Comparison of ENCODE assay signal across 1 cellular context in genomic region chr15:56918046-56918906, GRCh38.
TF ChIP-seq lines count a peak whose summit lies in the region.

Gene TCF12, plus strand, starts transcription at chr15:56918644. Its CDS starts 1,270 bp downstream, at chr15:56919914.

TF ChIP-seq in HEK293, 187 proteins besides CTCF, POLR2A, EP300 and RAD21 (continued from another document and continues in another):
- 0 out of 2 replicates have a peak, but pooled peaks have one; percentile 55 for TF ChIP-seq PRDM2 (tag by site-specific recombination; IDR thresholded peaks at IDR 0.05; ENCODE audit: borderline replicate concordance)
- no peak for TF ChIP-seq ZNF530 (tag by site-specific recombination; IDR thresholded peaks at IDR 0.05; ENCODE audit: low read depth)
- no peak for TF ChIP-seq ZNF830 (tag by site-specific recombination; IDR thresholded peaks at IDR 0.05; ENCODE audit: low read depth)
- no peak for TF ChIP-seq ZNF354C (tag by site-specific recombination; IDR thresholded peaks at IDR 0.05; ENCODE audit: borderline replicate concordance, low read depth)
- TF ChIP-seq ZNF184 (tag by site-specific recombination; IDR thresholded peaks at IDR 0.05) = no peak
- peak; percentile 64 for TF ChIP-seq ZNF398 (tag by site-specific recombination; IDR thresholded peaks at IDR 0.05)
- peak; percentile 43; the same call in 1 of the 2 replicates for TF ChIP-seq ZBTB20 (tag by site-specific recombination; IDR thresholded peaks at IDR 0.05)
- TF ChIP-seq ZNF174 (tag by site-specific recombination; IDR thresholded peaks at IDR 0.05) = no peak
- TF ChIP-seq ZFP69B (tag by site-specific recombination; IDR thresholded peaks at IDR 0.05) = peak; percentile 95
- TF ChIP-seq ZBTB11 (tag by site-specific recombination; conservative IDR thresholded peaks at IDR 0.05; ENCODE audit: low read depth) = peak; percentile 73
- TF ChIP-seq ZNF670 (tag by site-specific recombination; IDR thresholded peaks at IDR 0.05; ENCODE audit: low read depth) = no peak
- no peak for TF ChIP-seq ZNF704 (tag by site-specific recombination; IDR thresholded peaks at IDR 0.05)
- no peak for TF ChIP-seq ZNF274 (IDR thresholded peaks at IDR 0.05; ENCODE audit: low read length)
- no peak for TF ChIP-seq ZNF274 (tag by site-specific recombination; IDR thresholded peaks at IDR 0.05; ENCODE audit: borderline replicate concordance)
- no peak for TF ChIP-seq ZNF776 (tag by site-specific recombination; IDR thresholded peaks at IDR 0.05; ENCODE audit: borderline replicate concordance)
- TF ChIP-seq ZNF768 (tag by site-specific recombination; IDR thresholded peaks at IDR 0.05) = 0 out of 2 replicates have a peak, but pooled peaks have one; percentile 10
- TF ChIP-seq YY2 (tag by site-specific recombination; IDR thresholded peaks at IDR 0.05) = peak; percentile 62; the same call in 1 of the 2 replicates
- peak; percentile 41; the same call in 1 of the 2 replicates for TF ChIP-seq KLF7 (tag by site-specific recombination; IDR thresholded peaks at IDR 0.05; ENCODE audit: borderline replicate concordance)
- no peak for TF ChIP-seq ZNF266 (tag by site-specific recombination; IDR thresholded peaks at IDR 0.05; ENCODE audit: low read depth)
- TF ChIP-seq ZNF311 (tag by site-specific recombination; IDR thresholded peaks at IDR 0.05; ENCODE audit: borderline replicate concordance) = no peak
- peak; percentile 73 for TF ChIP-seq INSM2 (tag by site-specific recombination; IDR thresholded peaks at IDR 0.05)
- TF ChIP-seq PRDM6 (tag by site-specific recombination; IDR thresholded peaks at IDR 0.05) = 0 out of 2 replicates have a peak, but pooled peaks have one; percentile 7
- 0 out of 2 replicates have a peak, but pooled peaks have one; percentile 19 for TF ChIP-seq SCRT1 (tag by site-specific recombination; IDR thresholded peaks at IDR 0.05; ENCODE audit: borderline replicate concordance)
- TF ChIP-seq ZNF561 (tag by site-specific recombination; IDR thresholded peaks at IDR 0.05; ENCODE audit: borderline replicate concordance) = peak; percentile 65; the same call in 1 of the 2 replicates
- no peak for TF ChIP-seq ZNF791 (tag by site-specific recombination; IDR thresholded peaks at IDR 0.05)
- no peak for TF ChIP-seq BCL6B (tag by site-specific recombination; IDR thresholded peaks at IDR 0.05)
- TF ChIP-seq BCL11B (tag by site-specific recombination; IDR thresholded peaks at IDR 0.05; ENCODE audit: low read depth) = 0 out of 2 replicates have a peak, but pooled peaks have one; percentile 15
- TF ChIP-seq ZFP37 (tag by site-specific recombination; IDR thresholded peaks at IDR 0.05) = peak; percentile 73; the same call in 1 of the 2 replicates
- TF ChIP-seq ZNF600 (tag by site-specific recombination; IDR thresholded peaks at IDR 0.05) = no peak
- TF ChIP-seq PATZ1 (tag by site-specific recombination; IDR thresholded peaks at IDR 0.05) = peak; percentile 85
- TF ChIP-seq EGR2 (tag by site-specific recombination; IDR thresholded peaks at IDR 0.05; ENCODE audit: low read depth) = 0 out of 2 replicates have a peak, but pooled peaks have one; percentile 17
- peak; percentile 59; the same call in 1 of the 2 replicates for TF ChIP-seq ZNF394 (tag by site-specific recombination; IDR thresholded peaks at IDR 0.05; ENCODE audit: borderline replicate concordance)
- peak; percentile 60; the same call in 1 of the 2 replicates for TF ChIP-seq REPIN1 (tag by site-specific recombination; IDR thresholded peaks at IDR 0.05; ENCODE audit: low read depth)
- no peak for TF ChIP-seq ZNF623 (tag by site-specific recombination; IDR thresholded peaks at IDR 0.05)
